ENCODE assay signal across 10 cellular contexts in genomic region chr6:90350689-90351554, GRCh38. TPM values are rescaled to one million over a fixed set of nuclear protein-coding genes. Genes with fewer than 3 reads are reported as not detected.
DNase-seq lines count a peak whose midpoint lies in the region; ATAC-seq and TF ChIP-seq lines count a peak whose summit lies in the region.
"Had no signal": no experiment of that assay in that cellular context is flagged by ENCODE, and none has a peak within 500 bp of the region (broad histone marks: within the 10 kb centered on the region; RNA-seq: fewer than 3 reads in every experiment).

No MANE protein-coding gene starts in this region.

- DNase-seq in EH (ENCODE audit: low read depth) (peak; percentile 2), natural killer cell (no peak), stomach (no peak), BE2C (no peak)
- DNase-seq in activated T-cell treated with anti-CD3 and anti-CD28 coated beads, Interleukin-2, amount 50 U/mL, for 72 hours, result peak; percentile 45 to 49
- DNase-seq: dermis blood vessel endothelial cell had no signal

- peak; percentile 48 to 60 for ATAC-seq in activated T-cell treated with anti-CD3 and anti-CD28 coated beads, Interleukin-2, amount 50 U/mL, for 72 hours (replicated peaks in 1 of 2)
- ATAC-seq in natural killer cell (peak; percentile 85 to 94 (median 85)), HG03565 (IDR thresholded peaks at IDR 0.05; ENCODE audit: unreplicated experiment) (no peak), GM21529 (IDR thresholded peaks at IDR 0.05; ENCODE audit: unreplicated experiment) (no peak)

- no peak for TF ChIP-seq EP300 in stomach (IDR thresholded peaks at IDR 0.05)

- peaks cover 62% of the 10 kb centered on the region for H3K4me1 Mint-ChIP-seq in activated T-cell treated with anti-CD3 and anti-CD28 coated beads, Interleukin-2, amount 50 U/mL, for 72 hours (ENCODE audit: low read depth)
- peaks cover 7 to 11% of the 10 kb centered on the region in 2 donors for H3K4me1 Mint-ChIP-seq in natural killer cell

- intact Hi-C loops in natural killer cell (cut with micrococcal nuclease) (no loop called here), stomach (cut with DNase I; ENCODE audit: low total_unique reads) (no loop called here)

- peaks cover 3 to 5% of the 10 kb centered on the region in 2 donors for H3K9me3 Mint-ChIP-seq in activated T-cell treated with anti-CD3 and anti-CD28 coated beads, Interleukin-2, amount 50 U/mL, for 72 hours
- H3K9me3 Mint-ChIP-seq in natural killer cell, result no peaks in the 10 kb centered on the region

- no peak for TF ChIP-seq POLR2A in stomach (IDR thresholded peaks at IDR 0.05)

- peaks cover 13 to 16% of the 10 kb centered on the region in 2 donors for H3K36me3 Mint-ChIP-seq in activated T-cell treated with anti-CD3 and anti-CD28 coated beads, Interleukin-2, amount 50 U/mL, for 72 hours (ENCODE audit: insufficient read depth in 2 of 2)
- H3K36me3 Mint-ChIP-seq in natural killer cell, result no peaks in the 10 kb centered on the region

- H3K4me3 ChIP-seq in stomach, result no peak overlapping the region
- no peak overlapping the region for H3K4me3 ChIP-seq in BE2C (ENCODE audit: low read depth, low read length)
- H3K4me3 ChIP-seq: SK-N-MC had no signal

- H3K27me3 Mint-ChIP-seq in activated T-cell treated with anti-CD3 and anti-CD28 coated beads, Interleukin-2, amount 50 U/mL, for 72 hours (ENCODE audit: low read depth), result no peaks in the 10 kb centered on the region
- H3K27me3 Mint-ChIP-seq in natural killer cell (ENCODE audit: low read depth in 2 of 2), result peaks cover 20 to 25% of the 10 kb centered on the region in 2 donors

- no peak overlapping the region for H3K27ac ChIP-seq in stomach
- H3K27ac ChIP-seq: SK-N-MC had no signal

- no peaks in the 10 kb centered on the region for H3K9me3 ChIP-seq in stomach
- no peaks in the 10 kb centered on the region for H3K9me3 ChIP-seq in BE2C

- peaks cover 0 to 7% (median 0%) of the 10 kb centered on the region in 4 donors for H3K4me1 ChIP-seq in stomach
- no peaks in the 10 kb centered on the region for H3K4me1 ChIP-seq in BE2C

- H3K36me3 ChIP-seq in stomach (no peaks in the 10 kb centered on the region), BE2C (no peaks in the 10 kb centered on the region)

- TF ChIP-seq CTCF in natural killer cell (IDR thresholded peaks at IDR 0.05), result no peak
- TF ChIP-seq CTCF in stomach (IDR thresholded peaks at IDR 0.05), result no peak
- TF ChIP-seq CTCF in BE2C (IDR thresholded peaks at IDR 0.05; ENCODE audit: low read depth, low read length), result no peak

- 38 to 44% (median 39%) methylated on average over 8 of the region's 8 CpGs for WGBS in stomach, 5 donors

- peaks cover 0 to 3% (median 0%) of the 10 kb centered on the region in 3 donors for H3K27me3 ChIP-seq in stomach
- H3K27me3 ChIP-seq in BE2C, result no peaks in the 10 kb centered on the region

- peak overlapping the region; percentile 54 for H3K27ac Mint-ChIP-seq in activated T-cell treated with anti-CD3 and anti-CD28 coated beads, Interleukin-2, amount 50 U/mL, for 72 hours
- H3K27ac Mint-ChIP-seq in natural killer cell, result peak overlapping the region in 1 of 2 donors; percentile 51

- H3K4me3 Mint-ChIP-seq in activated T-cell treated with anti-CD3 and anti-CD28 coated beads, Interleukin-2, amount 50 U/mL, for 72 hours, result peak overlapping the region; percentile 41 to 60
- H3K4me3 Mint-ChIP-seq in natural killer cell, result no peak overlapping the region

TF ChIP-seq in PFSK-1, 5 proteins besides CTCF, POLR2A, EP300 and RAD21:
- TF ChIP-seq FOXP2 (optimal IDR thresholded peaks at IDR 0.05; ENCODE audit: borderline replicate concordance, extremely low read depth, extremely low read length, insufficient read depth) (no peak), REST (IDR thresholded peaks at IDR 0.05; ENCODE audit: insufficient read depth in 1 of 2, low read depth in 2 of 2, low read length in 2 of 2) (no peak), POLR2AphosphoS5 (IDR thresholded peaks at IDR 0.05; ENCODE audit: low read depth, low read length) (no peak), TAF1 (IDR thresholded peaks at IDR 0.05; ENCODE audit: borderline replicate concordance, insufficient read depth, low read length) (0 out of 2 replicates have a peak, but pooled peaks have one; percentile 21), SIN3A (IDR thresholded peaks at IDR 0.05; ENCODE audit: borderline replicate concordance, insufficient read depth, low read length) (peak; percentile 69; the same call in 1 of the 2 replicates)
TF ChIP-seq in PFSK-1: peak in this region for 2.

RNA-seq across cellular contexts. Expression of gene BACH2, which starts 54.3 kb away (rescaled TPM):
- 19.6 TPM for polyA plus RNA-seq in PFSK-1 (2012; ENCODE audit: insufficient read length, low read depth)
- 100 to 1,000 TPM; 101 to 111 TPM for total RNA-seq in activated T-cell treated with anti-CD3 and anti-CD28 coated beads, Interleukin-2, amount 50 U/mL, for 72 hours
- total RNA-seq in natural killer cell (10 to 100 TPM; 32.1 to 37.8 (median 32.7) TPM), stomach (10 to 100 TPM in 1 of 5 donors, 1 to 10 TPM in 3, not detected in 1; 1.4 to 10.8 (median 3.2) TPM)
- under 1 TPM; 0.19 to 0.46 (median 0.25) TPM for polyA plus RNA-seq in stomach
- 0.14 TPM for polyA plus RNA-seq in BE2C (2012; ENCODE audit: insufficient read depth, insufficient read length, low read depth)

Comparison
In these comparisons a context has a peak if more than half of its experiments do, and no peak if none do; other contexts are left out.
1. DNase-seq: peak in EH (single experiment) and activated T-cell treated with anti-CD3 and anti-CD28 coated beads, Interleukin-2, amount 50 U/mL, for 72 hours (2 of 2); none in natural killer cell (single experiment), stomach (single experiment) and BE2C (single experiment).
2. ATAC-seq: peak in activated T-cell treated with anti-CD3 and anti-CD28 coated beads, Interleukin-2, amount 50 U/mL, for 72 hours (2 of 2) and natural killer cell (3 of 3); none in HG03565 (single experiment) and GM21529 (single experiment).